15 cellular contexts compared by ENCODE assay signal in genomic region chr14:46651526-46652144, GRCh38. TPM values are rescaled to one million over a fixed set of nuclear protein-coding genes. Genes with fewer than 3 reads are reported as not detected.
DNase-seq lines count a peak whose midpoint lies in the region; ATAC-seq and TF ChIP-seq lines count a peak whose summit lies in the region.
"Had no signal": no experiment of that assay in that cellular context is flagged by ENCODE, and none has a peak within 500 bp of the region (broad histone marks: within the 10 kb centered on the region; RNA-seq: fewer than 3 reads in every experiment).

Gene RPL10L (minus strand): TSS chr14:46651781. CDS start chr14:46651736, 45 bp downstream.

- H3K79me2 ChIP-seq in SK-N-SH (ENCODE audit: insufficient read depth) = no peaks in the 10 kb centered on the region

- H3K27ac Mint-ChIP-seq in endothelial cell (ENCODE audit: unreplicated experiment) = no peak within 1 kb of the TSS
- H3K27ac Mint-ChIP-seq: dendritic cell treated with granulocyte-macrophage colony-stimulating factor and Interleukin-4, amounts not matched to agents 40 ng/mL and 50 ng/mL, for 4 days had no signal

- H3K27me3 Mint-ChIP-seq in endothelial cell (ENCODE audit: unreplicated experiment) = no peaks in the 10 kb centered on the region
- H3K27me3 Mint-ChIP-seq: dendritic cell treated with granulocyte-macrophage colony-stimulating factor and Interleukin-4, amounts not matched to agents 40 ng/mL and 50 ng/mL, for 4 days had no signal

- intact Hi-C loops in testis (cut with DNase I; ENCODE audit: low total_unique reads) = no loop called here

- H3K27me3 ChIP-seq in SK-N-SH (ENCODE audit: insufficient read depth) (no peaks in the 10 kb centered on the region), NT2/D1 (ENCODE audit: insufficient read depth, insufficient read length) (no peaks in the 10 kb centered on the region), testis (no peaks in the 10 kb centered on the region)

- no peak for TF ChIP-seq POLR2A in testis (IDR thresholded peaks at IDR 0.05)

- H3K36me3 Mint-ChIP-seq in endothelial cell (ENCODE audit: low read depth, unreplicated experiment) = no peaks in the 10 kb centered on the region

- H3K4me3 Mint-ChIP-seq in endothelial cell (ENCODE audit: unreplicated experiment) = no peak within 1 kb of the TSS
- H3K4me3 Mint-ChIP-seq: dendritic cell treated with granulocyte-macrophage colony-stimulating factor and Interleukin-4, amounts not matched to agents 40 ng/mL and 50 ng/mL, for 4 days had no signal

- ATAC-seq in SK-N-SH treated with all-trans-retinoic acid at 6 μM for 48 hours (no peak), GM21515 (IDR thresholded peaks at IDR 0.05; ENCODE audit: unreplicated experiment) (no peak), GM18907 (IDR thresholded peaks at IDR 0.05; ENCODE audit: unreplicated experiment) (no peak)

- H3K9ac ChIP-seq in SK-N-SH (no peak within 1 kb of the TSS), NT2/D1 (ENCODE audit: insufficient read length, low read depth) (no peak within 1 kb of the TSS)

- POLR2A ChIA-PET in SK-N-SH (lab: Yijun Ruan, JAX) = no interaction called here

- H3K9me3 Mint-ChIP-seq in endothelial cell (ENCODE audit: unreplicated experiment) = no peaks in the 10 kb centered on the region
- H3K9me3 Mint-ChIP-seq: dendritic cell treated with granulocyte-macrophage colony-stimulating factor and Interleukin-4, amounts not matched to agents 40 ng/mL and 50 ng/mL, for 4 days had no signal

- H3K36me3 ChIP-seq in SK-N-SH (replicated peaks in 1 of 2; ENCODE audit: control insufficient read depth in 1 of 2, insufficient read depth in 2 of 2, low read length in 1 of 2) = no peaks in the 10 kb centered on the region
- no peaks in the 10 kb centered on the region for H3K36me3 ChIP-seq in NT2/D1 (ENCODE audit: insufficient read depth, insufficient read length, low read length)
- H3K36me3 ChIP-seq in testis (ENCODE audit: low read depth, missing control alignments) = no peaks in the 10 kb centered on the region

- no peak within 1 kb of the TSS for H2AFZ ChIP-seq in SK-N-SH (ENCODE audit: low read depth)

- DNase-seq in SK-N-SH = peak; percentile 7
- DNase-seq in NT2/D1 (ENCODE audit: low read depth, low spot score) = peak; percentile 1
- DNase-seq in endothelial cell (ENCODE audit: low spot score) = no peak
- peak; percentile 91 for DNase-seq in testis
- DNase-seq in effector CD4-positive, alpha-beta T cell = no peak
- DNase-seq: activated CD4-positive, alpha-beta T cell treated with anti-CD3 and anti-CD28 coated beads, Interleukin-2, amount 50 U/mL, for 48 hours; NCI-H1048; NCI-H345; substantia nigra had no signal

- TF ChIP-seq RAD21 in SK-N-SH (IDR thresholded peaks at IDR 0.05; ENCODE audit: low read length) = no peak

- H3K4me1 Mint-ChIP-seq in endothelial cell (ENCODE audit: unreplicated experiment) = peaks cover 5% of the 10 kb centered on the region

- H3K9me2 ChIP-seq in SK-N-SH = no peaks in the 10 kb centered on the region

- CTCF ChIA-PET in SK-N-SH (lab: Yijun Ruan, JAX) = interaction anchor here (0.6 to 1.1 kb wide), 2 partner anchors 10 to 13 kb away, joined by 3 to 6 read pairs; no protein-coding TSS in a partner anchor

- no peak within 1 kb of the TSS for H3K4me2 ChIP-seq in SK-N-SH

- H3K4me3 ChIP-seq in SK-N-SH (ENCODE audit: low read depth in 2 of 2, low read length in 1 of 2) = no peak within 1 kb of the TSS
- no peak within 1 kb of the TSS for H3K4me3 ChIP-seq in NT2/D1 (ENCODE audit: insufficient read length, low read depth)
- peak within 1 kb of the TSS; percentile 44 to 56 for H3K4me3 ChIP-seq in testis

- WGBS in SK-N-SH (ENCODE audit: low lambda C conversion rate) = 63% methylated on average over 21 of the region's 36 CpGs
- 75 to 85% methylated on average over 36 of the region's 36 CpGs for WGBS in testis, 2 donors

- H3K27ac ChIP-seq in SK-N-SH (ENCODE audit: low read depth in 2 of 2, low read length in 1 of 2) (no peak within 1 kb of the TSS), testis (no peak within 1 kb of the TSS)

- TF ChIP-seq EP300 in SK-N-SH (IDR thresholded peaks at IDR 0.05; ENCODE audit: borderline replicate concordance in 1 of 2, low read depth in 1 of 2, low read length in 1 of 2) = no peak

- H3K9me3 ChIP-seq in SK-N-SH (no peaks in the 10 kb centered on the region), NT2/D1 (ENCODE audit: insufficient read depth, low read length) (no peaks in the 10 kb centered on the region), testis (no peaks in the 10 kb centered on the region)

- H3F3A ChIP-seq in SK-N-SH (replicated peaks; ENCODE audit: insufficient read depth) = no peaks in the 10 kb centered on the region

- no peaks in the 10 kb centered on the region for H3K4me1 ChIP-seq in SK-N-SH (ENCODE audit: control insufficient read depth in 1 of 2, insufficient read depth in 2 of 2, low read depth in 1 of 2, low read length in 1 of 2)
- H3K4me1 ChIP-seq in NT2/D1 (ENCODE audit: insufficient read depth, insufficient read length) = no peaks in the 10 kb centered on the region
- H3K4me1 ChIP-seq in testis = no peaks in the 10 kb centered on the region

- H4K20me1 ChIP-seq in SK-N-SH (ENCODE audit: insufficient read depth) = no peaks in the 10 kb centered on the region

- TF ChIP-seq CTCF in SK-N-SH (IDR thresholded peaks at IDR 0.05) (peak; percentile 49), endothelial cell (IDR thresholded peaks at IDR 0.05; ENCODE audit: unreplicated experiment) (peak; percentile 23), testis (IDR thresholded peaks at IDR 0.05) (peak; percentile 54 to 75 (median 55))

TF ChIP-seq in SK-N-SH, 30 proteins besides CTCF, POLR2A, EP300 and RAD21:
- no peak for TF ChIP-seq SMC3 (IDR thresholded peaks at IDR 0.05; ENCODE audit: low read depth, low read length)

TF ChIP-seq in SK-N-SH treated with all-trans-retinoic acid at 6 μM for 48 hours, 23 proteins besides CTCF, POLR2A, EP300 and RAD21:
- TF ChIP-seq ZFP30 (CRISPR knock-in tag; IDR thresholded peaks at IDR 0.05) (no peak), CSDC2 (CRISPR knock-in tag; IDR thresholded peaks at IDR 0.05) (no peak), ZFP3 (CRISPR knock-in tag; IDR thresholded peaks at IDR 0.05) (no peak), OSR1 (CRISPR knock-in tag; IDR thresholded peaks at IDR 0.05) (no peak), CREB5 (CRISPR knock-in tag; IDR thresholded peaks at IDR 0.05; ENCODE audit: low read depth) (no peak), RARB (CRISPR knock-in tag; IDR thresholded peaks at IDR 0.05) (no peak), ZNF8 (CRISPR knock-in tag; IDR thresholded peaks at IDR 0.05) (no peak), ZNF70 (CRISPR knock-in tag; IDR thresholded peaks at IDR 0.05) (no peak), TCF4 (CRISPR knock-in tag; IDR thresholded peaks at IDR 0.05; ENCODE audit: borderline replicate concordance) (no peak), ARNTL (CRISPR knock-in tag; IDR thresholded peaks at IDR 0.05; ENCODE audit: borderline replicate concordance, low read depth) (no peak), ISL1 (CRISPR knock-in tag; IDR thresholded peaks at IDR 0.05) (no peak), SNAI2 (CRISPR knock-in tag; IDR thresholded peaks at IDR 0.05) (no peak), POU6F1 (CRISPR knock-in tag; IDR thresholded peaks at IDR 0.05; ENCODE audit: borderline replicate concordance, low read depth) (no peak)
- TF ChIP-seq, protein P1, sequence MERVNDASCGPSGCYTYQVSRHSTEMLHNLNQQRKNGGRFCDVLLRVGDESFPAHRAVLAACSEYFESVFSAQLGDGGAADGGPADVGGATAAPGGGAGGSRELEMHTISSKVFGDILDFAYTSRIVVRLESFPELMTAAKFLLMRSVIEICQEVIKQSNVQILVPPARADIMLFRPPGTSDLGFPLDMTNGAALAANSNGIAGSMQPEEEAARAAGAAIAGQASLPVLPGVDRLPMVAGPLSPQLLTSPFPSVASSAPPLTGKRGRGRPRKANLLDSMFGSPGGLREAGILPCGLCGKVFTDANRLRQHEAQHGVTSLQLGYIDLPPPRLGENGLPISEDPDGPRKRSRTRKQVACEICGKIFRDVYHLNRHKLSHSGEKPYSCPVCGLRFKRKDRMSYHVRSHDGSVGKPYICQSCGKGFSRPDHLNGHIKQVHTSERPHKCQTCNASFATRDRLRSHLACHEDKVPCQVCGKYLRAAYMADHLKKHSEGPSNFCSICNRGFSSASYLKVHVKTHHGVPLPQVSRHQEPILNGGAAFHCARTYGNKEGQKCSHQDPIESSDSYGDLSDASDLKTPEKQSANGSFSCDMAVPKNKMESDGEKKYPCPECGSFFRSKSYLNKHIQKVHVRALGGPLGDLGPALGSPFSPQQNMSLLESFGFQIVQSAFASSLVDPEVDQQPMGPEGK (CRISPR knock-in tag; IDR thresholded peaks at IDR 0.05; ENCODE audit: borderline replicate concordance) = no peak

RNA-seq across cellular contexts. Expression of gene RPL10L, which starts in this region (rescaled TPM):
- polyA plus RNA-seq in SK-N-SH (2012; rRNA removed) (not detected in 2 replicates), testis (ENCODE audit: insufficient read depth, low read depth, low replicate concordance) (182 TPM)
- polyA plus RNA-seq in SK-N-SH (2012; cell fraction: cytosol; rRNA removed) = not detected in 2 replicates
- polyA plus RNA-seq in SK-N-SH (2012; cell fraction: nucleus; rRNA removed) = not detected in 2 replicates
- total RNA-seq in endothelial cell (ENCODE audit: unreplicated experiment) (not detected), testis (10 to 100 TPM; 45.8 to 68.8 TPM)
- total RNA-seq: lung microvascular endothelial cell; T-helper 2 cell treated with Interferon-gamma antibody and Interleukin-4, amounts not matched to agents 100 ng/mL and 5 ng/mL, for 36 hours had no signal

Comparison
In these comparisons a context has a peak if more than half of its experiments do, and no peak if none do; other contexts are left out.
1. RNA of gene RPL10L (total RNA-seq): 45.8 to 68.8 TPM in testis; not detected in endothelial cell (single experiment); every median in the first group is over 10 times any median in the second.
2. RNA of gene RPL10L (polyA plus RNA-seq): 182 TPM in testis (single experiment); not detected in SK-N-SH; every median in the first group is over 100 times any median in the second.
3. Peak in DNase-seq in SK-N-SH; RNA of the gene not detected or under 1 TPM.
4. DNase-seq: peak in NT2/D1 (single experiment) and testis (single experiment); none in endothelial cell (single experiment) and effector CD4-positive, alpha-beta T cell (single experiment).
5. H3K4me3 ChIP-seq: peak in testis (2 of 2); none in SK-N-SH (0 of 2) and NT2/D1 (single experiment).
6. Peak in every context shown above with its lines, with median percentiles within 50 percentile points of each other: CTCF ChIP-seq.